11 cellular contexts compared by ENCODE assay signal in the genomic region with DNA sequence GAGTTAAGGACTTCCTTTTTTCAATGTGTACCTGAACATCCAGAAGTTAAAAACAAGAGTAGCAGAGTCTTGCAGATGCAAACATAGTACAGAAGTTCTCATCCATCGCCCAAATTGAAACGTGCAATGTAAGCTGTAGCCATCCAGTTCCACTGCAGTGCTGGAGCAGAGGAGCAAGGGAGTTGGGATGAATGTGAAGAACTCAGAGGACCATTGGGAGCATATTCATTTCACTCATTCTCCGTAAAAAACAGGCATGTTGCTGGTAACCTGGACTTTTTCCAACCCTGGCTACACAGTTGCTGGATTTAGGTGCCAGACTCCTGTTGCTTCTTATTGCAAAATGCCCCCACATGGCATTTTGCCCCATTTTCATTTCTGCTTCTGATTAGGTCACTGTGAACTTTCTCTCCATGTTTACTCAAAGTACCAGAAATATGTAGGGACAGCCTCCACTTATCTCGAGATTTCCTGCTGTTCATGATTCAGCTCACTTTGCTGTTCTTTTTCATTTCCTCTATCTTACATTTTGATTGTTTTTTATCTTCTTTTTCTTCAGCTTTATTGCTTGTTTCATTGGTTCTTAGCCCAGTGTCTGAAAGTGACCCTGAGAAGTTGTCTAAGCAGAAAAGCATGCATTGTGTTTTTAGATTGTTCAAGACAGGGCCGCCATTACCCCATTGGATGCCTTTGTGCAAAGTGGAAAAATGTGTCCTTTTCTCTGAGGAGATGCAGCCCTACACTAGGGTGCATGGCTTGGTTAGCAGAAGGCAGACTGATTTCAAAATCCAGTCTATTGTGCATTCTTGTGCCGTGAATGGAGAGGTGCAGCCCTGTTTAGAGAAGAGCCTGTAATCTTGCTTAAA.
A peak's percentile ranks its signal among the peaks of the same experiment; 100 is the strongest.
DNase-seq lines count a peak whose midpoint lies in the region; FAIRE-seq and TF ChIP-seq lines count a peak whose summit lies in the region.
"Had no signal": no experiment of that assay in that cellular context is flagged by ENCODE, and none has a peak within 500 bp of the region (broad histone marks: within the 10 kb centered on the region; RNA-seq: fewer than 3 reads in every experiment).

No MANE protein-coding gene starts in this region.

- H3K27ac ChIP-seq in HEK293 (ENCODE audit: extremely low read depth, low read depth, low read length) (no peak overlapping the region), astrocyte (ENCODE audit: low read depth, low read length) (peak overlapping the region; percentile 48), neuronal stem cell (replicated peaks; ENCODE audit: low read length) (no peak overlapping the region)

- no peaks in the 10 kb centered on the region for H3K9me3 Mint-ChIP-seq in astrocyte (ENCODE audit: unreplicated experiment)
- H3K9me3 Mint-ChIP-seq in endothelial cell (ENCODE audit: unreplicated experiment): no peaks in the 10 kb centered on the region

- POLR2A ChIA-PET in HEK293 (lab: Yijun Ruan, JAX): no interaction called here

- H3K4ac ChIP-seq in neuronal stem cell (ENCODE audit: low read length): no peak overlapping the region

- no peak overlapping the region for H2BK15ac ChIP-seq in neuronal stem cell (ENCODE audit: low read length)

- peak overlapping the region; percentile 0 for H2AFZ ChIP-seq in astrocyte (ENCODE audit: low read depth, low read length)
- no peak overlapping the region for H2AFZ ChIP-seq in neuronal stem cell (ENCODE audit: low read length)

- no peak overlapping the region for H3K18ac ChIP-seq in neuronal stem cell (ENCODE audit: low read length)

- H3K23ac ChIP-seq in neuronal stem cell (ENCODE audit: low read depth, low read length, poor library complexity): no peak overlapping the region

- H3K4me3 ChIP-seq in HEK293 (ENCODE audit: low read depth, low read length): no peak overlapping the region
- H3K4me3 ChIP-seq in astrocyte (ENCODE audit: insufficient read depth, low read depth, low read length): no peak overlapping the region
- H3K4me3 ChIP-seq in neuronal stem cell (ENCODE audit: low read length in 2 of 2): no peak overlapping the region

- H3K36me3 ChIP-seq in HEK293 (ENCODE audit: control insufficient read depth in 2 of 2, insufficient read depth in 1 of 2, low read length in 2 of 2) (no peaks in the 10 kb centered on the region), astrocyte (ENCODE audit: insufficient read depth, low read length) (no peaks in the 10 kb centered on the region), neuronal stem cell (replicated peaks in 1 of 2; ENCODE audit: control insufficient read depth in 2 of 2, insufficient read depth in 2 of 2, low read length in 2 of 2) (no peaks in the 10 kb centered on the region)

- H2BK12ac ChIP-seq in neuronal stem cell (ENCODE audit: low read length): no peak overlapping the region

- H3K27me3 ChIP-seq in astrocyte (ENCODE audit: insufficient read depth, low read length): no peaks in the 10 kb centered on the region
- no peaks in the 10 kb centered on the region for H3K27me3 ChIP-seq in neuronal stem cell (ENCODE audit: control insufficient read depth in 3 of 3, insufficient read depth in 3 of 3, low read depth in 1 of 3, low read length in 3 of 3)

- H3K27ac Mint-ChIP-seq in astrocyte (ENCODE audit: unreplicated experiment) (no peak overlapping the region), endothelial cell (ENCODE audit: unreplicated experiment) (no peak overlapping the region)

- no peak overlapping the region for H2AK5ac ChIP-seq in neuronal stem cell (ENCODE audit: low read depth, low read length)

- H3K4me1 ChIP-seq in HEK293 (ENCODE audit: control insufficient read depth, insufficient read depth, low read length): no peaks in the 10 kb centered on the region
- H3K4me1 ChIP-seq in astrocyte (ENCODE audit: insufficient read depth, low read length): peaks cover 32% of the 10 kb centered on the region
- peaks cover 0 to 12% of the 10 kb centered on the region in 2 donors for H3K4me1 ChIP-seq in neuronal stem cell (ENCODE audit: control insufficient read depth in 2 of 2, insufficient read depth in 1 of 2, low read depth in 1 of 2, low read length in 2 of 2)

- H3K4me1 Mint-ChIP-seq in astrocyte (ENCODE audit: low read depth, unreplicated experiment) (peaks cover 22% of the 10 kb centered on the region), endothelial cell (ENCODE audit: unreplicated experiment) (peaks cover 14% of the 10 kb centered on the region)

- H4K91ac ChIP-seq in neuronal stem cell (ENCODE audit: low read depth, low read length, poor library complexity): no peak overlapping the region

- H3K14ac ChIP-seq in neuronal stem cell (ENCODE audit: low read length): no peak overlapping the region

- H4K20me1 ChIP-seq in astrocyte (ENCODE audit: insufficient read depth, low read length): no peaks in the 10 kb centered on the region

- H3K79me2 ChIP-seq in astrocyte (ENCODE audit: insufficient read depth, low read length): no peaks in the 10 kb centered on the region

- peak overlapping the region; percentile 46 for H3K4me2 ChIP-seq in astrocyte (ENCODE audit: low read length)
- no peak overlapping the region for H3K4me2 ChIP-seq in neuronal stem cell (ENCODE audit: insufficient read depth, low read length, poor library complexity, severe bottlenecking)

- H3K36me3 Mint-ChIP-seq in astrocyte (ENCODE audit: low read depth, unreplicated experiment) (no peaks in the 10 kb centered on the region), endothelial cell (ENCODE audit: low read depth, unreplicated experiment) (peaks cover 6% of the 10 kb centered on the region)

- no CpG with 5 or more reads among the region's 6 CpGs for WGBS in neuronal stem cell (ENCODE audit: extremely low coverage in 2 of 2, insufficient read length in 2 of 2, insufficient replicate concordance in 1 of 2), 2 donors

- FAIRE-seq in astrocyte (lab: Jason Lieb, UNC): no peak

- H3K79me1 ChIP-seq in neuronal stem cell (ENCODE audit: low read depth, low read length): no peaks in the 10 kb centered on the region

- H2BK120ac ChIP-seq in neuronal stem cell (ENCODE audit: low read depth, low read length): no peak overlapping the region

- H2BK5ac ChIP-seq in neuronal stem cell (ENCODE audit: low read length): no peak overlapping the region

- TF ChIP-seq CTCF in HEK293 (tag by site-specific recombination; IDR thresholded peaks at IDR 0.05) (no peak), astrocyte (IDR thresholded peaks at IDR 0.05; ENCODE audit: insufficient read depth, low read depth, low read length) (no peak), endothelial cell (IDR thresholded peaks at IDR 0.05; ENCODE audit: unreplicated experiment) (no peak)

- no peak overlapping the region for H3K4me3 Mint-ChIP-seq in astrocyte (ENCODE audit: unreplicated experiment)
- no peak overlapping the region for H3K4me3 Mint-ChIP-seq in endothelial cell (ENCODE audit: unreplicated experiment)
- H3K4me3 Mint-ChIP-seq: T-helper 17 cell had no signal

- H3K27me3 Mint-ChIP-seq in astrocyte (ENCODE audit: low read depth, unreplicated experiment): peaks cover 5% of the 10 kb centered on the region
- H3K27me3 Mint-ChIP-seq in endothelial cell (ENCODE audit: unreplicated experiment): no peaks in the 10 kb centered on the region
- H3K27me3 Mint-ChIP-seq: T-helper 17 cell had no signal

- CTCF ChIA-PET in HEK293 (lab: Yijun Ruan, JAX): no interaction called here

- H3K9me3 ChIP-seq in HEK293 (ENCODE audit: control insufficient read depth, insufficient read depth, low read depth, low read length) (no peaks in the 10 kb centered on the region), astrocyte (ENCODE audit: insufficient read depth, low read depth, low read length) (no peaks in the 10 kb centered on the region), neuronal stem cell (replicated peaks in 1 of 2; ENCODE audit: control insufficient read depth in 2 of 2, insufficient read depth in 1 of 2, low read depth in 1 of 2, low read length in 2 of 2) (no peaks in the 10 kb centered on the region)

- H4K8ac ChIP-seq in neuronal stem cell (ENCODE audit: low read depth, low read length): no peak overlapping the region

- DNase-seq in CD1c-positive myeloid dendritic cell (ENCODE audit: extremely low spot score) (peak; percentile 41), astrocyte (ENCODE audit: low read depth) (peak; percentile 75), non-pigmented ciliary epithelial cell (ENCODE audit: low read depth) (peak; percentile 62), endothelial cell (ENCODE audit: low spot score) (no peak), neuronal stem cell (ENCODE audit: low spot score) (no peak), retina (no peak), inferior parietal cortex (ENCODE audit: extremely low spot score) (no peak)
- DNase-seq: NCI-H1417, posterior cingulate gyrus, T-helper 17 cell had no signal

- H3K9ac ChIP-seq in astrocyte (ENCODE audit: low read length) (no peak overlapping the region), neuronal stem cell (ENCODE audit: low read depth, low read length, poor library complexity) (no peak overlapping the region)

TF ChIP-seq in HEK293, 187 proteins besides CTCF, POLR2A, EP300 and RAD21 (continues in another document):
- TF ChIP-seq SCRT2 (tag by site-specific recombination; IDR thresholded peaks at IDR 0.05): 0 out of 2 replicates have a peak, but pooled peaks have one; percentile 26

Comparison
In these comparisons a context has a peak if more than half of its experiments do, and no peak if none do; other contexts are left out.
1. DNase-seq: peak in CD1c-positive myeloid dendritic cell (single experiment), astrocyte (single experiment) and non-pigmented ciliary epithelial cell (single experiment); none in endothelial cell (single experiment), neuronal stem cell (single experiment), retina (single experiment) and inferior parietal cortex (single experiment).